Comparison of ENCODE assay signal across 21 cellular contexts in the genomic region with DNA sequence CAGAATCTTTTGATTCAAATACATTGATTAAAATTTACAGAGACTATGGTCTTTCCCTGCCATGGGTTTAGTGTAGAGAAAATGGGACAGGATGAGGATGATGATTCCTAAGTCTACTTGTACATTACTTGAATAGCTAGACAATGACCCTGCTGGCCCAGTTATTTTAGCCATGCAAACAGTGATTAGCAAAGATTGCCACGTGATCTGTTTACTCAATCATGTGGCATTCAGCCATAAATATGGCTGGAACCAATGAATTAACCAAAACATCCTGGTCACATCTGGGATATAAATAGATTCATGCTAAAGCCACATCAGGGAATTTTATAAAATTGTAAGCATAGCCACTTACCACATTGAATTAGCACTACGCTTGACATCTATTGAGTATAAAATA.
DNase-seq lines count a peak whose midpoint lies in the region; ATAC-seq and TF ChIP-seq lines count a peak whose summit lies in the region.
"Had no signal": no experiment of that assay in that cellular context is flagged by ENCODE, and none has a peak within 500 bp of the region (broad histone marks: within the 10 kb centered on the region; RNA-seq: fewer than 3 reads in every experiment).

No MANE protein-coding gene starts in this region.

- H3K36me3 ChIP-seq in SK-N-MC (ENCODE audit: insufficient read depth, low read length) (no peaks in the 10 kb centered on the region), fibroblast of lung (ENCODE audit: control insufficient read depth, insufficient read depth, low read length) (no peaks in the 10 kb centered on the region), psoas muscle (ENCODE audit: insufficient read depth in 1 of 2, low read depth in 1 of 2) (no peaks in the 10 kb centered on the region)
- H3K36me3 ChIP-seq: neural progenitor cell, spleen had no signal

- H3K27me3 Mint-ChIP-seq in glutamatergic neuron (ENCODE audit: unreplicated experiment) = peaks cover 6% of the 10 kb centered on the region

- intact Hi-C loops in psoas muscle (cut with DNase I) = no loop called here

- peaks cover 19% of the 10 kb centered on the region for H3K4me1 Mint-ChIP-seq in glutamatergic neuron (ENCODE audit: low read depth, unreplicated experiment)

- H3K9ac ChIP-seq in SK-N-MC (ENCODE audit: insufficient read length) (no peak overlapping the region), fibroblast of lung (ENCODE audit: insufficient read depth, low read length) (no peak overlapping the region)
- H3K9ac ChIP-seq: neural progenitor cell had no signal

- DNase-seq in GM04503 (ENCODE audit: low read depth) = peak; percentile 87
- no peak for DNase-seq in SK-N-MC (ENCODE audit: low read depth, low spot score)
- DNase-seq in fibroblast of lung (ENCODE audit: low read depth in 2 of 2) = peak; percentile 90 to 94
- DNase-seq in psoas muscle = no peak
- DNase-seq in NCI-H524 (lab: John Stamatoyannopoulos, UW) = no peak
- no peak for DNase-seq in GM20000 (ENCODE audit: low spot score)
- DNase-seq in glutamatergic neuron = no peak
- DNase-seq: activated CD4-positive, CD25-positive, alpha-beta regulatory T cell; activated naive CD4-positive, alpha-beta T cell treated with anti-CD3 and anti-CD28 coated beads for 36 hours; cerebellar nuclear complex; COR-L47; MM.1S; NCI-H2171 treated with DMSO at 0.1 percent for 48 hours; OCI-M1; spleen; T-helper 1 cell had no signal

- H3K27ac Mint-ChIP-seq in glutamatergic neuron (ENCODE audit: unreplicated experiment) = no peak overlapping the region
- H3K27ac Mint-ChIP-seq: activated naive CD4-positive, alpha-beta T cell treated with anti-CD3 and anti-CD28 coated beads for 36 hours; neural progenitor cell had no signal

- H3K79me2 ChIP-seq in fibroblast of lung (ENCODE audit: control insufficient read depth, insufficient read depth, low read length) = no peaks in the 10 kb centered on the region

- H3K27me3 ChIP-seq in fibroblast of lung (ENCODE audit: control insufficient read depth, insufficient read depth, low read length) (no peaks in the 10 kb centered on the region), psoas muscle (ENCODE audit: insufficient read depth in 3 of 3, low read length in 2 of 3) (no peaks in the 10 kb centered on the region)
- H3K27me3 ChIP-seq: neural progenitor cell had no signal

- H3K9me3 ChIP-seq in SK-N-MC (ENCODE audit: low read depth, low read length) = no peaks in the 10 kb centered on the region
- H3K9me3 ChIP-seq in fibroblast of lung (ENCODE audit: control insufficient read depth, insufficient read depth, low read depth, low read length) = no peaks in the 10 kb centered on the region
- no peaks in the 10 kb centered on the region for H3K9me3 ChIP-seq in psoas muscle
- H3K9me3 ChIP-seq: spleen had no signal

- no peak overlapping the region for H2AFZ ChIP-seq in fibroblast of lung (ENCODE audit: low read length)
- H2AFZ ChIP-seq: neural progenitor cell had no signal

- no peak for TF ChIP-seq CTCF in fibroblast of lung (conservative IDR thresholded peaks at IDR 0.05 in 1 of 2, IDR thresholded peaks at IDR 0.05 in 1 of 2; ENCODE audit: low read depth in 1 of 2, low read length in 2 of 2)
- TF ChIP-seq CTCF in psoas muscle (IDR thresholded peaks at IDR 0.05) = no peak
- TF ChIP-seq CTCF in GM20000 (IDR thresholded peaks at IDR 0.05; ENCODE audit: extremely low read depth, missing control alignments) = no peak
- no peak for TF ChIP-seq CTCF in glutamatergic neuron (IDR thresholded peaks at IDR 0.05; ENCODE audit: partially characterized antibody, unreplicated experiment)

- no peaks in the 10 kb centered on the region for H4K20me1 ChIP-seq in fibroblast of lung (ENCODE audit: control insufficient read depth, extremely low read depth, insufficient read depth, low read length)

- 50 to 58% (median 50%) methylated on average over 2 of the region's 2 CpGs for WGBS in psoas muscle, 3 donors

- H3K4me3 Mint-ChIP-seq in glutamatergic neuron (ENCODE audit: unreplicated experiment) = no peak overlapping the region
- H3K4me3 Mint-ChIP-seq: activated naive CD4-positive, alpha-beta T cell treated with anti-CD3 and anti-CD28 coated beads for 36 hours; neural progenitor cell had no signal

- H3K9me3 Mint-ChIP-seq in glutamatergic neuron (ENCODE audit: unreplicated experiment) = peaks cover 9% of the 10 kb centered on the region

- peak; percentile 19 to 75 (median 71) for ATAC-seq in psoas muscle
- no peak for ATAC-seq in GM21786 (IDR thresholded peaks at IDR 0.05; ENCODE audit: unreplicated experiment)
- ATAC-seq: HCT116 had no signal

- H3K36me3 Mint-ChIP-seq in glutamatergic neuron (ENCODE audit: unreplicated experiment) = peaks cover 4% of the 10 kb centered on the region

- H3K4me2 ChIP-seq in fibroblast of lung (ENCODE audit: extremely low read depth, insufficient read depth, low read length) = peak overlapping the region; percentile 48
- H3K4me2 ChIP-seq: neural progenitor cell had no signal

- H3K27ac ChIP-seq in SK-N-MC (peak overlapping the region; percentile 90; the same call in 1 of the 2 replicates), fibroblast of lung (ENCODE audit: insufficient read depth, low read length) (peak overlapping the region; percentile 72), psoas muscle (no peak overlapping the region)
- H3K27ac ChIP-seq: epithelial cell of prostate, neural progenitor cell, spleen had no signal

- H3K4me1 ChIP-seq in fibroblast of lung (ENCODE audit: control insufficient read depth, extremely low read depth, insufficient read depth, low read length) (peaks cover 15% of the 10 kb centered on the region), psoas muscle (peaks cover 72% of the 10 kb centered on the region)

- peak overlapping the region; percentile 38; the same call in 1 of the 2 replicates for H3K4me3 ChIP-seq in SK-N-MC
- no peak overlapping the region for H3K4me3 ChIP-seq in fibroblast of lung (replicated peaks in 1 of 4; ENCODE audit: control extremely low read depth in 1 of 4, insufficient read depth in 1 of 4, low read depth in 3 of 4, low read length in 4 of 4)
- no peak overlapping the region for H3K4me3 ChIP-seq in psoas muscle
- H3K4me3 ChIP-seq: lung, neural progenitor cell, spleen had no signal

Comparison
In these comparisons a context has a peak if more than half of its experiments do, and no peak if none do; other contexts are left out.
1. DNase-seq: peak in GM04503 (single experiment) and fibroblast of lung (2 of 2); none in SK-N-MC (single experiment), psoas muscle (0 of 2), NCI-H524 (0 of 2), GM20000 (single experiment) and glutamatergic neuron (single experiment).